In genomic region chr1:89475269-89475668, GRCh38 we compare ENCODE assay signal across 17 cellular contexts.
"Had no signal": no experiment of that assay in that cellular context is flagged by ENCODE, and none has a peak within 500 bp of the region (broad histone marks: within the 10 kb centered on the region; RNA-seq: fewer than 3 reads in every experiment).

No MANE protein-coding gene starts in this region.

- H3K4me1 ChIP-seq: stomach, suprapubic skin, testis, thyroid gland, tibial artery, tibial nerve, transverse colon, upper lobe of left lung, upper lobe of right lung, uterus, vagina had no signal

- H3K9me3 ChIP-seq: suprapubic skin, testis, thoracic aorta, thyroid gland, tibial artery, upper lobe of right lung, uterus, vagina had no signal

- H3K4me3 ChIP-seq: stomach, suprapubic skin, testis, thoracic aorta, thyroid gland, tibial artery, tibial nerve, transverse colon, upper lobe of left lung, upper lobe of right lung, uterus, vagina had no signal

- ATAC-seq: stimulated activated effector memory CD8-positive, alpha-beta T cell treated with anti-CD3 and anti-CD28 coated beads, Interleukin-12 subunit alpha, Interleukin-12 subunit beta, amount 100 ng/mL, for 72 hours; stimulated activated memory B cell treated with anti-CD40 and anti-IgM and Interleukin-4, amounts not matched to agents 10 μg/mL and 1 μg/mL and 100 μg/mL, for 72 hours; stimulated activated naive B cell treated with anti-CD40 and anti-IgM and Interleukin-4, amounts not matched to agents 10 μg/mL and 1 μg/mL and 100 μg/mL, for 72 hours; stimulated activated naive CD8-positive, alpha-beta T cell treated with anti-CD3 and anti-CD28 coated beads, Interleukin-15, amount 100 ng/mL, for 72 hours; stimulated activated naive CD8-positive, alpha-beta T cell treated with anti-CD3 and anti-CD28 coated beads, Interleukin-15, Interleukin-2, amounts not matched to agents 100 U/mL and 50 U/mL, for 24 hours; upper lobe of right lung had no signal

- H3K27ac ChIP-seq: stomach, suprapubic skin, testis, thoracic aorta, thyroid gland, tibial artery, tibial nerve, transverse colon, upper lobe of left lung, upper lobe of right lung, uterus, vagina had no signal

- H3K36me3 ChIP-seq: stomach, suprapubic skin, thoracic aorta, thyroid gland, tibial artery, tibial nerve, transverse colon, upper lobe of left lung, upper lobe of right lung, uterus, vagina had no signal
